ENCODE assay signal across 9 cellular contexts in the genomic region with DNA sequence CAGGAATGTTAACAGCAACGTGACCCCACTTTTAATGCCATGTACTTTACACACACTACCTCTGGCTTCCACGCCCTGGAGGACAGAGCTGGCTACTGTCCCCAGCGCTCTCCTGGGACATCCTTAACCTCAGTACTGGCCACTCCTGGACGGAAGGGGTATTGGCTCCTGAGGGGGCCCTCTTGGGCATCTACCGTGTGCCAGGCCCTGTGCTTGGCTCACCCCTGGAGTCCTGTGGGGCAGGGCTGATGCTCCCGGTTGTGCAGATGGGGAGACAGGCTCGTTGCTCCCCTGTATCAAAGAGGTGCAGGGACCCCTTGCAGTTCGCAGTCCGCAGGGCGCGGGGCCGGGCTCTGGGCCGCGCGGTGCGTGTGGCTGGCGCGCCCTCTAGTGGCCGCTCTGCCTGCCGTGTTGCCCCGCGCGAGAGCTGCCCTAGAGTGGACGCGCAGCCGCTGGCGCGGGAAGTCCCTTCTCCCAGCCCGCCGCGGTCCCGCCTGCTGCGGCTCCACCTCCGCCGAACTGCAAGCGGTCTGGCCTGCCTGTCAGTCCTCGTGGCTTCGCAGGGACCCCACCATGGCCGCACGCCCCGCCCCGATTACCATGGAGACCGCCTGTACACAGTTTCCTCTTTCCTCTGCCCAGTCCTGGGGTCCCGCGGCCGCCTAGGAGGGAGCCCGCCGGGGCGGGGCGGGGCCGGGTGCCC. TPM values are rescaled to one million over a fixed set of nuclear protein-coding genes. Genes with fewer than 3 reads are reported as not detected.
DNase-seq lines count a peak whose midpoint lies in the region; ATAC-seq and TF ChIP-seq lines count a peak whose summit lies in the region.
"Had no signal": no experiment of that assay in that cellular context is flagged by ENCODE, and none has a peak within 500 bp of the region (broad histone marks: within the 10 kb centered on the region; RNA-seq: fewer than 3 reads in every experiment).

A gene with protein sequence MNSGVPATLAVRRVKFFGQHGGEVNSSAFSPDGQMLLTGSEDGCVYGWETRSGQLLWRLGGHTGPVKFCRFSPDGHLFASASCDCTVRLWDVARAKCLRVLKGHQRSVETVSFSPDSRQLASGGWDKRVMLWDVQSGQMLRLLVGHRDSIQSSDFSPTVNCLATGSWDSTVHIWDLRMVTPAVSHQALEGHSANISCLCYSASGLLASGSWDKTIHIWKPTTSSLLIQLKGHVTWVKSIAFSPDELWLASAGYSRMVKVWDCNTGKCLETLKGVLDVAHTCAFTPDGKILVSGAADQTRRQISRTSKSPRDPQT (plus strand): TSS at position 632 of the 703 bp plus-strand sequence. CDS start 72 bp downstream, outside the sequence.

- H3K4me3 Mint-ChIP-seq in activated naive CD8-positive, alpha-beta T cell treated with anti-CD3 and anti-CD28 coated beads, Interleukin-2, amount 50 U/mL, for 24 hours, result peak within 1 kb of the TSS; percentile 50

- no peaks in the 10 kb centered on the region for H3K9me3 Mint-ChIP-seq in activated naive CD8-positive, alpha-beta T cell treated with anti-CD3 and anti-CD28 coated beads, Interleukin-2, amount 50 U/mL, for 24 hours

- ATAC-seq in GM21717 (IDR thresholded peaks at IDR 0.05; ENCODE audit: unreplicated experiment), result peak; percentile 65
- ATAC-seq in activated naive CD8-positive, alpha-beta T cell treated with anti-CD3 and anti-CD28 coated beads, Interleukin-2, amount 50 U/mL, for 24 hours, result peak; percentile 82
- peak; percentile 89 to 92 (median 91) for ATAC-seq in heart left ventricle
- ATAC-seq in upper lobe of right lung, result peak; percentile 94

- peak within 1 kb of the TSS; percentile 77 for H4K8ac ChIP-seq in trophoblast cell (ENCODE audit: low read depth, low read length)

- H3K36me3 ChIP-seq in heart left ventricle (peaks cover 0 to 19% (median 15%) of the 10 kb centered on the region in 9 donors), trophoblast cell (ENCODE audit: control insufficient read depth in 1 of 2, insufficient read depth in 2 of 2, low read length in 2 of 2) (peaks cover 16 to 19% of the 10 kb centered on the region in 2 experiments), upper lobe of right lung (peaks cover 16% of the 10 kb centered on the region)

- H3K27ac ChIP-seq in heart left ventricle (peak within 1 kb of the TSS; percentile 42 to 95 (median 86)), trophoblast cell (ENCODE audit: low read depth, low read length) (peak within 1 kb of the TSS; percentile 1), upper lobe of right lung (no peak within 1 kb of the TSS)

- peak within 1 kb of the TSS; percentile 98 for H4K91ac ChIP-seq in trophoblast cell (ENCODE audit: low read depth, low read length)

- H3K18ac ChIP-seq in trophoblast cell (ENCODE audit: low read length), result peak within 1 kb of the TSS; percentile 89

- H3K27me3 ChIP-seq in heart left ventricle (no peaks in the 10 kb centered on the region), trophoblast cell (ENCODE audit: insufficient read depth, low read length) (no peaks in the 10 kb centered on the region), upper lobe of right lung (no peaks in the 10 kb centered on the region)

- peak within 1 kb of the TSS; percentile 91 for H2AFZ ChIP-seq in trophoblast cell (ENCODE audit: insufficient read depth, low read length, poor library complexity)

- peaks cover 26% of the 10 kb centered on the region for H3K79me1 ChIP-seq in trophoblast cell (ENCODE audit: low read length)

- TF ChIP-seq CTCF in heart left ventricle (IDR thresholded peaks at IDR 0.05), result peak; percentile 96 to 100 (median 98)
- peak; percentile 98 for TF ChIP-seq CTCF in upper lobe of right lung (IDR thresholded peaks at IDR 0.05)

- H2BK120ac ChIP-seq in trophoblast cell (ENCODE audit: insufficient read depth, low read length, poor library complexity), result peak within 1 kb of the TSS; percentile 96

- peak within 1 kb of the TSS; percentile 22 for H3K27ac Mint-ChIP-seq in activated naive CD8-positive, alpha-beta T cell treated with anti-CD3 and anti-CD28 coated beads, Interleukin-2, amount 50 U/mL, for 24 hours

- no peak within 1 kb of the TSS for H3K23ac ChIP-seq in trophoblast cell (ENCODE audit: low read length)

- H3K4me1 ChIP-seq in heart left ventricle (peaks cover 0 to 41% (median 20%) of the 10 kb centered on the region in 12 donors), trophoblast cell (ENCODE audit: control insufficient read depth in 1 of 2, insufficient read depth in 2 of 2, low read length in 2 of 2) (peaks cover 18 to 19% of the 10 kb centered on the region in 2 experiments), upper lobe of right lung (peaks cover 9% of the 10 kb centered on the region)

- H3K36me3 Mint-ChIP-seq in activated naive CD8-positive, alpha-beta T cell treated with anti-CD3 and anti-CD28 coated beads, Interleukin-2, amount 50 U/mL, for 24 hours (ENCODE audit: low read depth), result peaks cover 12% of the 10 kb centered on the region

- H3K27me3 Mint-ChIP-seq in activated naive CD8-positive, alpha-beta T cell treated with anti-CD3 and anti-CD28 coated beads, Interleukin-2, amount 50 U/mL, for 24 hours, result peaks cover 13% of the 10 kb centered on the region

- peak within 1 kb of the TSS; percentile 81 for H2BK12ac ChIP-seq in trophoblast cell (ENCODE audit: low read length)

- peak in 1 of 2 donors; percentile 23 for TF ChIP-seq POLR2A in heart left ventricle (IDR thresholded peaks at IDR 0.05)

- peaks cover 14% of the 10 kb centered on the region for H3K4me1 Mint-ChIP-seq in activated naive CD8-positive, alpha-beta T cell treated with anti-CD3 and anti-CD28 coated beads, Interleukin-2, amount 50 U/mL, for 24 hours

- peak within 1 kb of the TSS; percentile 97 for H2AK5ac ChIP-seq in trophoblast cell (ENCODE audit: low read length)

- H3K79me2 ChIP-seq in trophoblast cell (ENCODE audit: control insufficient read depth, insufficient read depth, low read length, poor library complexity), result peaks cover 9% of the 10 kb centered on the region

- 0 to 4% (median 1%) methylated on average over 17 to 51 of the region's 51 CpGs for WGBS in heart left ventricle, 4 donors
- no CpG with 5 or more reads among the region's 51 CpGs for WGBS in trophoblast cell (ENCODE audit: extremely low coverage, insufficient coverage, insufficient read length)

- H2BK5ac ChIP-seq in trophoblast cell (ENCODE audit: low read depth, low read length, poor library complexity), result peak within 1 kb of the TSS; percentile 60

- H3K4me2 ChIP-seq in trophoblast cell (ENCODE audit: low read length), result peak within 1 kb of the TSS; percentile 95

- H4K12ac ChIP-seq in trophoblast cell (ENCODE audit: low read depth, low read length), result peak within 1 kb of the TSS; percentile 46

- intact Hi-C loops in heart left ventricle (cut with DNase I), result loop anchor here (1.0 to 10.0 kb wide), 6 partner anchors 18 to 292 kb away; a partner anchor contains a TSS
- intact Hi-C loops in upper lobe of right lung (cut with DNase I), result loop anchor here (2.0 kb wide), 1 partner anchor 80 kb away; no protein-coding TSS in a partner anchor

- no peak within 1 kb of the TSS for H3K9ac ChIP-seq in trophoblast cell (ENCODE audit: low read length)

- peak within 1 kb of the TSS; percentile 92 for H3K14ac ChIP-seq in trophoblast cell (ENCODE audit: low read length)

- DNase-seq in DMS114 treated with DMSO at 0.1 percent for 48 hours (lab: John Stamatoyannopoulos, UW; ENCODE audit: unreplicated experiment) (peak; percentile 50), LoVo (ENCODE audit: low spot score) (peak; percentile 84), SW 1271 (lab: John Stamatoyannopoulos, UW) (peak; percentile 75 to 82), heart left ventricle (peak; percentile 79 to 90 (median 86)), trophoblast cell (peak; percentile 74 to 86), upper lobe of right lung (peak; percentile 88)
- peak; percentile 82 for DNase-seq in activated naive CD8-positive, alpha-beta T cell treated with anti-CD3 and anti-CD28 coated beads, Interleukin-2, amount 50 U/mL, for 24 hours

- peak within 1 kb of the TSS; percentile 57 for H3K4ac ChIP-seq in trophoblast cell (ENCODE audit: low read depth, low read length)

- H3K4me3 ChIP-seq in heart left ventricle, result peak within 1 kb of the TSS in 11 of 12 donors; percentile 17 to 60 (median 49)
- H3K4me3 ChIP-seq in trophoblast cell (ENCODE audit: low read depth, low read length), result peak within 1 kb of the TSS; percentile 57
- H3K4me3 ChIP-seq in upper lobe of right lung, result peak within 1 kb of the TSS; percentile 42

- H3K9me3 ChIP-seq in heart left ventricle, result no peaks in the 10 kb centered on the region
- no peaks in the 10 kb centered on the region for H3K9me3 ChIP-seq in trophoblast cell (ENCODE audit: insufficient read depth, low read depth, low read length)
- no peaks in the 10 kb centered on the region for H3K9me3 ChIP-seq in upper lobe of right lung

RNA-seq across cellular contexts. Expression of the gene that starts here (rescaled TPM):
- total RNA-seq in heart left ventricle (not detected), upper lobe of right lung (not detected)
- under 1 TPM; 0.07 to 0.15 TPM for polyA plus RNA-seq in heart left ventricle
- 0.05 and 0.06 TPM in 2 replicates for polyA plus RNA-seq in trophoblast cell (2013)
- total RNA-seq: pulmonary artery endothelial cell had no signal

Comparison
In these comparisons a context has a peak if more than half of its experiments do, and no peak if none do; other contexts are left out.
1. Peak in DNase-seq, ATAC-seq, H3K4me3 ChIP-seq and H3K27ac ChIP-seq in heart left ventricle; RNA of the gene not detected or under 1 TPM.
2. Peak in DNase-seq, ATAC-seq and H3K4me3 ChIP-seq in upper lobe of right lung; RNA of the gene not detected or under 1 TPM.